In genomic region chr14:35883677-35884293, GRCh38 we compare ENCODE assay signal across 8 cellular contexts. TPM values are rescaled to one million over a fixed set of nuclear protein-coding genes. Genes with fewer than 3 reads are reported as not detected.
DNase-seq lines count a peak whose midpoint lies in the region; ATAC-seq and TF ChIP-seq lines count a peak whose summit lies in the region.

No MANE protein-coding gene starts in this region.

- no peak overlapping the region for H2BK120ac ChIP-seq in trophoblast cell (ENCODE audit: insufficient read depth, low read length, poor library complexity)

- POLR2A ChIA-PET in PC-9 (lab: Charles Lee; ENCODE audit: unreplicated experiment): no interaction called here

- H3K36me3 ChIP-seq in PC-9 (ENCODE audit: low read depth) (no peaks in the 10 kb centered on the region), trophoblast cell (ENCODE audit: control insufficient read depth in 1 of 2, insufficient read depth in 2 of 2, low read length in 2 of 2) (no peaks in the 10 kb centered on the region)

- H3K27me3 ChIP-seq in PC-9 (ENCODE audit: insufficient read depth, low read depth) (no peaks in the 10 kb centered on the region), trophoblast cell (ENCODE audit: insufficient read depth, low read length) (no peaks in the 10 kb centered on the region)

- no peak overlapping the region for H2BK12ac ChIP-seq in trophoblast cell (ENCODE audit: low read length)

- H3K18ac ChIP-seq in trophoblast cell (ENCODE audit: low read length): no peak overlapping the region

- no peak overlapping the region for H4K91ac ChIP-seq in trophoblast cell (ENCODE audit: low read depth, low read length)

- no TSS peak for BruUV-seq in PC-9 (replicated peaks; lab: Mats Ljungman, UMichigan)

- TF ChIP-seq POLR2A in erythroblast (IDR thresholded peaks at IDR 0.05; ENCODE audit: low read length): no peak

- H4K8ac ChIP-seq in trophoblast cell (ENCODE audit: low read depth, low read length): no peak overlapping the region

- no peak overlapping the region for H3K14ac ChIP-seq in trophoblast cell (ENCODE audit: low read length)

- no peak overlapping the region for H3K23ac ChIP-seq in trophoblast cell (ENCODE audit: low read length)

- peak; percentile 64 for TF ChIP-seq CTCF in PC-9 (conservative IDR thresholded peaks at IDR 0.05)

- H3K9ac ChIP-seq in trophoblast cell (ENCODE audit: low read length): no peak overlapping the region

- H3K4me1 ChIP-seq in PC-9 (replicated peaks; ENCODE audit: insufficient read depth): peaks cover 7% of the 10 kb centered on the region
- H3K4me1 ChIP-seq in trophoblast cell (ENCODE audit: control insufficient read depth in 1 of 2, insufficient read depth in 2 of 2, low read length in 2 of 2): no peaks in the 10 kb centered on the region

- no peaks in the 10 kb centered on the region for H3K9me2 ChIP-seq in PC-9 (ENCODE audit: insufficient read depth)

- no peaks in the 10 kb centered on the region for H3K79me2 ChIP-seq in PC-9 (ENCODE audit: low read depth)
- H3K79me2 ChIP-seq in trophoblast cell (ENCODE audit: control insufficient read depth, insufficient read depth, low read length, poor library complexity): no peaks in the 10 kb centered on the region

- H3K4me2 ChIP-seq in PC-9 (no peak overlapping the region), trophoblast cell (ENCODE audit: low read length) (no peak overlapping the region)

- peak; percentile 55 for ATAC-seq in HG03342 (IDR thresholded peaks at IDR 0.05; ENCODE audit: unreplicated experiment)

- no CpG with 5 or more reads among the region's 7 CpGs for WGBS in trophoblast cell (ENCODE audit: extremely low coverage, insufficient coverage, insufficient read length)

- H2BK5ac ChIP-seq in trophoblast cell (ENCODE audit: low read depth, low read length, poor library complexity): no peak overlapping the region

- H4K20me1 ChIP-seq in PC-9 (ENCODE audit: insufficient read depth): no peaks in the 10 kb centered on the region

- H2AK5ac ChIP-seq in trophoblast cell (ENCODE audit: low read length): no peak overlapping the region

- no peak overlapping the region for H3K4ac ChIP-seq in trophoblast cell (ENCODE audit: low read depth, low read length)

- H3K9me3 ChIP-seq in PC-9 (ENCODE audit: insufficient read depth, low read depth) (no peaks in the 10 kb centered on the region), trophoblast cell (ENCODE audit: insufficient read depth, low read depth, low read length) (no peaks in the 10 kb centered on the region)

- H4K12ac ChIP-seq in trophoblast cell (ENCODE audit: low read depth, low read length): no peak overlapping the region

- H3K4me3 ChIP-seq in PC-9 (no peak overlapping the region), trophoblast cell (ENCODE audit: low read depth, low read length) (no peak overlapping the region)

- no peak overlapping the region for H2AFZ ChIP-seq in PC-9
- H2AFZ ChIP-seq in trophoblast cell (ENCODE audit: insufficient read depth, low read length, poor library complexity): no peak overlapping the region

- no peaks in the 10 kb centered on the region for H3K79me1 ChIP-seq in trophoblast cell (ENCODE audit: low read length)

- DNase-seq in NCI-H2081 (lab: John Stamatoyannopoulos, UW) (peak; percentile 1 to 46), NCI-H2081 treated with DMSO at 0.1 percent for 48 hours (lab: John Stamatoyannopoulos, UW) (no peak), PC-9 (peak in 1 of 2 experiments; percentile 17), erythroblast (lab: John Stamatoyannopoulos, UW) (peak; percentile 12 to 44), trophoblast cell (peak; percentile 41 to 75), NCI-H1930 (lab: John Stamatoyannopoulos, UW) (no peak), T-helper 9 cell (no peak)

- intact Hi-C loops in PC-9 (cut with micrococcal nuclease; ENCODE audit: unreplicated experiment): loop anchor here (1.0 to 5.0 kb wide), 2 partner anchors 186 to 1264 kb away; no protein-coding TSS in a partner anchor

- H3F3A ChIP-seq in PC-9 (ENCODE audit: insufficient read depth, low read depth): 0 out of 2 replicates have a peak, but pooled peaks cover 3% of the 10 kb centered on the region

- CTCF ChIA-PET in PC-9 (lab: Charles Lee): interaction anchor here (0.6 to 1.5 kb wide), 4 partner anchors 186 to 1259 kb away, joined by 3 to 4 read pairs (median 3); no protein-coding TSS in a partner anchor

- H3K27ac ChIP-seq in PC-9 (no peak overlapping the region), trophoblast cell (ENCODE audit: low read depth, low read length) (no peak overlapping the region)

RNA-seq across cellular contexts. Expression of gene BRMS1L, which starts 57.6 kb away (rescaled TPM):
- total RNA-seq in PC-9 (2021): 5.7 and 8.0 TPM in 2 replicates
- polyA plus RNA-seq in trophoblast cell (2013): 9.8 and 10.3 TPM in 2 replicates

Comparison
In these comparisons a context has a peak if more than half of its experiments do, and no peak if none do; other contexts are left out.
1. DNase-seq: peak in NCI-H2081 (2 of 2), erythroblast (2 of 2) and trophoblast cell (2 of 2); none in NCI-H2081 treated with DMSO at 0.1 percent for 48 hours (single experiment), NCI-H1930 (0 of 2) and T-helper 9 cell (single experiment).